14 cellular contexts compared by ENCODE assay signal in genomic region chr12:51070004-51070403, GRCh38. TPM values are rescaled to one million over a fixed set of nuclear protein-coding genes. Genes with fewer than 3 reads are reported as not detected.
A peak's percentile ranks its signal among the peaks of the same experiment; 100 is the strongest.
DNase-seq lines count a peak whose midpoint lies in the region; ATAC-seq and TF ChIP-seq lines count a peak whose summit lies in the region.
"Had no signal": no experiment of that assay in that cellular context is flagged by ENCODE, and none has a peak within 500 bp of the region (broad histone marks: within the 10 kb centered on the region; RNA-seq: fewer than 3 reads in every experiment).

No MANE protein-coding gene starts in this region.

- H3K27me3 ChIP-seq in SJCRH30 (no peaks in the 10 kb centered on the region), smooth muscle cell (ENCODE audit: low read depth) (no peaks in the 10 kb centered on the region)

- H3K36me3 Mint-ChIP-seq in activated T-cell treated with anti-CD3 and anti-CD28 coated beads, Interleukin-2, amount 50 U/mL, for 72 hours (ENCODE audit: insufficient read depth in 2 of 2): peaks cover 2 to 6% of the 10 kb centered on the region in 2 donors

- no peak for TF ChIP-seq CTCF in fibroblast of villous mesenchyme (IDR thresholded peaks at IDR 0.05; ENCODE audit: insufficient read depth, low read depth, low read length)
- TF ChIP-seq CTCF in smooth muscle cell (IDR thresholded peaks at IDR 0.05; ENCODE audit: borderline replicate concordance, insufficient read depth, poor library complexity, severe bottlenecking): no peak

- H2AFZ ChIP-seq in smooth muscle cell (ENCODE audit: low read depth): no peak overlapping the region

- no peak overlapping the region for H3K4me3 Mint-ChIP-seq in activated T-cell treated with anti-CD3 and anti-CD28 coated beads, Interleukin-2, amount 50 U/mL, for 72 hours
- H3K4me3 Mint-ChIP-seq: natural killer cell treated with Interleukin-12 subunit alpha and Interleukin-12 subunit beta and Interleukin-15 and Interleukin-18, amount 100 ng/mL, for 72 hours; stimulated activated naive CD8-positive, alpha-beta T cell treated with anti-CD3 and anti-CD28 coated beads, Interleukin-15, Interleukin-2, amounts not matched to agents 100 ng/mL and 50 ng/mL, for 24 hours had no signal

- H3K4me2 ChIP-seq in smooth muscle cell: peak overlapping the region; percentile 42

- H3K4me1 Mint-ChIP-seq in activated T-cell treated with anti-CD3 and anti-CD28 coated beads, Interleukin-2, amount 50 U/mL, for 72 hours (ENCODE audit: low read depth): no peaks in the 10 kb centered on the region

- no peaks in the 10 kb centered on the region for H3K9me3 Mint-ChIP-seq in activated T-cell treated with anti-CD3 and anti-CD28 coated beads, Interleukin-2, amount 50 U/mL, for 72 hours
- H3K9me3 Mint-ChIP-seq: natural killer cell treated with Interleukin-12 subunit alpha and Interleukin-12 subunit beta and Interleukin-15 and Interleukin-18, amount 100 ng/mL, for 72 hours; stimulated activated naive CD8-positive, alpha-beta T cell treated with anti-CD3 and anti-CD28 coated beads, Interleukin-15, Interleukin-2, amounts not matched to agents 100 ng/mL and 50 ng/mL, for 24 hours had no signal

- peak overlapping the region; percentile 20 for H3K9ac ChIP-seq in smooth muscle cell (ENCODE audit: low read depth)

- DNase-seq in activated T-cell treated with anti-CD3 and anti-CD28 coated beads, Interleukin-2, amount 50 U/mL, for 72 hours: no peak
- no peak for DNase-seq in activated T-cell treated with anti-CD3 and anti-CD28 coated beads, Interleukin-2, amount 50 U/mL, for 1 hour
- no peak for DNase-seq in SJCRH30
- peak; percentile 94 for DNase-seq in fibroblast of villous mesenchyme (ENCODE audit: low read depth)
- DNase-seq in smooth muscle cell (lab: John Stamatoyannopoulos, UW; ENCODE audit: unreplicated experiment): no peak
- no peak for DNase-seq in AG20443 (ENCODE audit: low spot score)
- no peak for DNase-seq in NCI-H128 (lab: John Stamatoyannopoulos, UW; ENCODE audit: unreplicated experiment)
- DNase-seq in NK-92 (lab: John Stamatoyannopoulos, UW; ENCODE audit: unreplicated experiment): no peak
- DNase-seq: activated CD8-positive, alpha-beta memory T cell treated with anti-CD3 and anti-CD28 coated beads, Interleukin-2, amount 50 U/mL, for 4 hours; C1 segment of cervical spinal cord; Kasumi-1; NCI-H526 treated with DMSO at 0.1 percent for 48 hours had no signal

- peaks cover 15% of the 10 kb centered on the region for H4K20me1 ChIP-seq in smooth muscle cell (ENCODE audit: low read depth)

- H3K27ac ChIP-seq in SJCRH30 (peak overlapping the region; percentile 2; the same call in 1 of the 2 replicates), smooth muscle cell (ENCODE audit: low read depth) (peak overlapping the region; percentile 76)

- H3K4me1 ChIP-seq in SJCRH30: peaks cover 34% of the 10 kb centered on the region
- H3K4me1 ChIP-seq in smooth muscle cell (ENCODE audit: low read depth): no peaks in the 10 kb centered on the region

- no peak for ATAC-seq in activated T-cell treated with anti-CD3 and anti-CD28 coated beads, Interleukin-2, amount 50 U/mL, for 72 hours (replicated peaks in 1 of 2)
- ATAC-seq: natural killer cell treated with Interleukin-12 subunit alpha and Interleukin-12 subunit beta and Interleukin-15 and Interleukin-18, amount 100 ng/mL, for 72 hours had no signal

- H3K9me3 ChIP-seq in SJCRH30 (replicated peaks): no peaks in the 10 kb centered on the region
- H3K9me3 ChIP-seq in smooth muscle cell (replicated peaks; ENCODE audit: low read depth): no peaks in the 10 kb centered on the region

- H3F3A ChIP-seq in smooth muscle cell (ENCODE audit: low read depth): peaks cover 21% of the 10 kb centered on the region

- H3K27me3 Mint-ChIP-seq in activated T-cell treated with anti-CD3 and anti-CD28 coated beads, Interleukin-2, amount 50 U/mL, for 72 hours (ENCODE audit: low read depth): no peaks in the 10 kb centered on the region
- H3K27me3 Mint-ChIP-seq: natural killer cell treated with Interleukin-12 subunit alpha and Interleukin-12 subunit beta and Interleukin-15 and Interleukin-18, amount 100 ng/mL, for 72 hours; stimulated activated naive CD8-positive, alpha-beta T cell treated with anti-CD3 and anti-CD28 coated beads, Interleukin-15, Interleukin-2, amounts not matched to agents 100 ng/mL and 50 ng/mL, for 24 hours had no signal

- H3K4me3 ChIP-seq in SJCRH30 (no peak overlapping the region), fibroblast of villous mesenchyme (ENCODE audit: low read depth, low read length) (no peak overlapping the region), smooth muscle cell (no peak overlapping the region)

- H3K36me3 ChIP-seq in SJCRH30 (peaks cover 78% of the 10 kb centered on the region), smooth muscle cell (ENCODE audit: low read depth) (peaks cover 10% of the 10 kb centered on the region)

- WGBS in smooth muscle cell (ENCODE audit: low lambda C conversion rate): 33% methylated on average over 3 of the region's 3 CpGs

- H3K27ac Mint-ChIP-seq in activated T-cell treated with anti-CD3 and anti-CD28 coated beads, Interleukin-2, amount 50 U/mL, for 72 hours: peak overlapping the region; percentile 0
- H3K27ac Mint-ChIP-seq: natural killer cell treated with Interleukin-12 subunit alpha and Interleukin-12 subunit beta and Interleukin-15 and Interleukin-18, amount 100 ng/mL, for 72 hours; stimulated activated naive CD8-positive, alpha-beta T cell treated with anti-CD3 and anti-CD28 coated beads, Interleukin-15, Interleukin-2, amounts not matched to agents 100 ng/mL and 50 ng/mL, for 24 hours had no signal

- H3K79me2 ChIP-seq in smooth muscle cell (ENCODE audit: low read depth): peaks cover 23% of the 10 kb centered on the region

RNA-seq across cellular contexts. Expression of gene CSRNP2, which starts 13.4 kb away (rescaled TPM):
- 10 to 100 TPM; 30.6 to 33.4 TPM for total RNA-seq in activated T-cell treated with anti-CD3 and anti-CD28 coated beads, Interleukin-2, amount 50 U/mL, for 72 hours
- total RNA-seq in SJCRH30 (2014; rRNA removed; shearing (Covaris generic)): 85.3 and 92.5 TPM in 2 replicates
- total RNA-seq in fibroblast of villous mesenchyme (23.2 and 25.9 TPM in 2 replicates), smooth muscle cell (33.8 and 37.2 TPM in 2 replicates)
- 26.3 and 27.2 TPM in 2 replicates for polyA plus RNA-seq in smooth muscle cell

RNA-seq across cellular contexts. Expression of gene LETMD1, which starts 21.9 kb away (rescaled TPM):
- 100 to 1,000 TPM; 120 to 129 TPM for total RNA-seq in activated T-cell treated with anti-CD3 and anti-CD28 coated beads, Interleukin-2, amount 50 U/mL, for 72 hours
- 40.8 and 53.4 TPM in 2 replicates for total RNA-seq in SJCRH30 (2014; rRNA removed; shearing (Covaris generic))
- total RNA-seq in fibroblast of villous mesenchyme (23.7 and 25.8 TPM in 2 replicates), smooth muscle cell (32.9 and 45.4 TPM in 2 replicates)
- 8.9 and 10.8 TPM in 2 replicates for polyA plus RNA-seq in smooth muscle cell

RNA-seq across cellular contexts. Expression of gene SLC11A2, which starts 43.8 kb away (rescaled TPM):
- 10 to 100 TPM; 44.8 to 54.5 TPM for total RNA-seq in activated T-cell treated with anti-CD3 and anti-CD28 coated beads, Interleukin-2, amount 50 U/mL, for 72 hours
- 76.4 and 78.5 TPM in 2 replicates for total RNA-seq in SJCRH30 (2014; rRNA removed; shearing (Covaris generic))
- total RNA-seq in fibroblast of villous mesenchyme (39.0 and 56.6 TPM in 2 replicates), smooth muscle cell (31.3 and 52.9 TPM in 2 replicates)
- 22.9 and 26.5 TPM in 2 replicates for polyA plus RNA-seq in smooth muscle cell
